8 cellular contexts compared by ENCODE assay signal in the genomic region with DNA sequence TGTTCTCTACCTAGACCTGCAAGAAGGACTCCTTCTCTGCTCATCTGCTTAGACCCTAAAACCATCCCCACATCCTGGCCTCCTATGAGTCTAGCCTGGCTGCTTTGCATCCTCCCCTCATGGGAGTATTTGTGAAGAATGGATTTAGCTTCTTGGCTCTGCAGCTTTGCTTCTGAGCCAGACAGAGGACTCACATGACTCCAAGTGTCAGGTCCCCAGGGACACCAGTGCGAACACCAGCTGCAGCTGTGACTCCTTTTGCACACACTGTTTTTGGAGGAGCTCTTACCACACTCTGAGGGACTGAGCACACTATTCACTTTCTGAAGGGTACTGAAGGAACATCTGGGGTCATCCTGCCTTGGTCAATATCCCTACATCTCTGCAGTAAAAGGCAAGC.
DNase-seq lines count a peak whose midpoint lies in the region; ATAC-seq, FAIRE-seq and TF ChIP-seq lines count a peak whose summit lies in the region.

No MANE protein-coding gene starts in this region.

- H3K27ac Mint-ChIP-seq in activated B cell treated with CpG ODN at 0.5 μM for 24 hours (peak overlapping the region; percentile 90), natural killer cell (no peak overlapping the region)

- CTCF ChIA-PET in A673 (lab: Charles Lee): no interaction called here
- CTCF ChIA-PET in activated B cell treated with CpG ODN at 0.5 μM for 24 hours (lab: Charles Lee): interaction anchor here (0.6 to 2.9 kb wide), 19 partner anchors 9 to 148 kb away, joined by 3 to 61 read pairs (median 4); no protein-coding TSS in a partner anchor
- CTCF ChIA-PET in HEK293T (lab: Yijun Ruan, JAX): no interaction called here

- H3K27me3 ChIP-seq in A673 (replicated peaks; ENCODE audit: insufficient read depth, low read depth, low read length, poor library complexity): no peaks in the 10 kb centered on the region
- H3K27me3 ChIP-seq in pancreas: no peaks in the 10 kb centered on the region

- no peak for TF ChIP-seq CTCF in A673 (conservative IDR thresholded peaks at IDR 0.05; ENCODE audit: low read depth, low read length)
- TF ChIP-seq CTCF in activated B cell treated with CpG ODN at 0.5 μM for 24 hours (IDR thresholded peaks at IDR 0.05): no peak
- no peak for TF ChIP-seq CTCF in pancreas (IDR thresholded peaks at IDR 0.05)
- no peak for TF ChIP-seq CTCF in natural killer cell (IDR thresholded peaks at IDR 0.05)

- H3K27me3 Mint-ChIP-seq in activated B cell treated with CpG ODN at 0.5 μM for 24 hours (no peaks in the 10 kb centered on the region), natural killer cell (ENCODE audit: low read depth in 2 of 2) (peaks cover 0 to 3% of the 10 kb centered on the region in 2 donors)

- H3K36me3 Mint-ChIP-seq in activated B cell treated with CpG ODN at 0.5 μM for 24 hours (ENCODE audit: low read depth) (no peaks in the 10 kb centered on the region), natural killer cell (no peaks in the 10 kb centered on the region)

- H3K4me1 ChIP-seq in A673 (ENCODE audit: insufficient read depth, low read length, poor library complexity, severe bottlenecking) (peaks cover 14% of the 10 kb centered on the region), pancreas (no peaks in the 10 kb centered on the region)

- BruUV-seq in A673 (replicated peaks; lab: Mats Ljungman, UMichigan): no TSS peak

- H3K27ac ChIP-seq in A673 (ENCODE audit: low read depth, low read length, poor library complexity, severe bottlenecking) (no peak overlapping the region), pancreas (no peak overlapping the region)

- H3K4me3 ChIP-seq in A673 (ENCODE audit: low read depth, low read length, poor library complexity, severe bottlenecking) (no peak overlapping the region), pancreas (no peak overlapping the region)

- WGBS in pancreas, 2 donors: 61 to 66% methylated on average over 1 of the region's 1 CpG

- ATAC-seq in HG03139 (IDR thresholded peaks at IDR 0.05; ENCODE audit: unreplicated experiment): peak; percentile 77
- ATAC-seq in activated B cell treated with CpG ODN at 0.5 μM for 24 hours (ENCODE audit: low read depth): peak; percentile 86
- ATAC-seq in pancreas: peak in 3 of 4 donors; percentile 39 to 59 (median 46)
- no peak for ATAC-seq in SK-N-SH treated with all-trans-retinoic acid at 6 μM for 48 hours
- ATAC-seq in natural killer cell: no peak

- no peaks in the 10 kb centered on the region for H3K36me3 ChIP-seq in A673 (ENCODE audit: insufficient read depth, low read length, poor library complexity, severe bottlenecking)
- no peaks in the 10 kb centered on the region for H3K36me3 ChIP-seq in pancreas

- intact Hi-C loops in A673 (cut with micrococcal nuclease; ENCODE audit: unreplicated experiment): no loop called here
- intact Hi-C loops in activated B cell treated with CpG ODN at 0.5 μM for 24 hours (cut with micrococcal nuclease): loop anchor here (1.0 kb wide), 8 partner anchors 9 to 149 kb away; no protein-coding TSS in a partner anchor
- intact Hi-C loops in pancreas (cut with DNase I): no loop called here
- intact Hi-C loops in natural killer cell (cut with micrococcal nuclease): no loop called here

- FAIRE-seq in GM19239 (lab: Jason Lieb, UNC) (peak; percentile 100), pancreas (lab: Jason Lieb, UNC) (no peak)

- H3K9me3 ChIP-seq in A673 (ENCODE audit: low read depth, low read length, poor library complexity, severe bottlenecking): no peaks in the 10 kb centered on the region
- H3K9me3 ChIP-seq in pancreas: no peaks in the 10 kb centered on the region

- peak; percentile 86 for DNase-seq in A673 (ENCODE audit: low spot score)
- DNase-seq in GM19239 (ENCODE audit: insufficient read length, low spot score): peak; percentile 71
- peak; percentile 65 for DNase-seq in activated B cell treated with CpG ODN at 0.5 μM for 24 hours
- DNase-seq in pancreas: peak in 2 of 6 donors; percentile 14 to 29
- DNase-seq in HEK293T (ENCODE audit: extremely low spot score): no peak
- no peak for DNase-seq in natural killer cell

- H3K9me3 Mint-ChIP-seq in activated B cell treated with CpG ODN at 0.5 μM for 24 hours (peaks cover 2% of the 10 kb centered on the region), natural killer cell (no peaks in the 10 kb centered on the region)

- H3K4me1 Mint-ChIP-seq in activated B cell treated with CpG ODN at 0.5 μM for 24 hours (peaks cover 67% of the 10 kb centered on the region), natural killer cell (no peaks in the 10 kb centered on the region)

- POLR2A ChIA-PET in A673 (lab: Charles Lee; ENCODE audit: low non-redundant PET): interaction anchor here (0.6 kb wide), 1 partner anchor 584 kb away, joined by 3 read pairs; no protein-coding TSS in a partner anchor
- POLR2A ChIA-PET in activated B cell treated with CpG ODN at 0.5 μM for 24 hours (lab: Charles Lee): interaction anchor here (0.6 to 3.6 kb wide), 29 partner anchors 8 to 148 kb away, joined by 3 to 156 read pairs (median 6); no protein-coding TSS in a partner anchor
- POLR2A ChIA-PET in HEK293T (lab: Yijun Ruan, JAX): no interaction called here

- H3K4me3 Mint-ChIP-seq in activated B cell treated with CpG ODN at 0.5 μM for 24 hours (peak overlapping the region; percentile 72), natural killer cell (no peak overlapping the region)

TF ChIP-seq in SK-N-SH treated with all-trans-retinoic acid at 6 μM for 48 hours, 23 proteins besides CTCF, POLR2A, EP300 and RAD21 (continues in another document):
- TF ChIP-seq OSR1 (CRISPR knock-in tag; IDR thresholded peaks at IDR 0.05): no peak
- TF ChIP-seq TOX (CRISPR knock-in tag; IDR thresholded peaks at IDR 0.05; ENCODE audit: borderline replicate concordance): no peak
- no peak for TF ChIP-seq RARB (CRISPR knock-in tag; IDR thresholded peaks at IDR 0.05)
- no peak for TF ChIP-seq ISL1 (CRISPR knock-in tag; IDR thresholded peaks at IDR 0.05)
- TF ChIP-seq CSDC2 (CRISPR knock-in tag; IDR thresholded peaks at IDR 0.05): no peak
- TF ChIP-seq ZNF8 (CRISPR knock-in tag; IDR thresholded peaks at IDR 0.05): no peak
- TF ChIP-seq PPARA (CRISPR knock-in tag; IDR thresholded peaks at IDR 0.05; ENCODE audit: borderline replicate concordance): no peak
- TF ChIP-seq, protein P1, sequence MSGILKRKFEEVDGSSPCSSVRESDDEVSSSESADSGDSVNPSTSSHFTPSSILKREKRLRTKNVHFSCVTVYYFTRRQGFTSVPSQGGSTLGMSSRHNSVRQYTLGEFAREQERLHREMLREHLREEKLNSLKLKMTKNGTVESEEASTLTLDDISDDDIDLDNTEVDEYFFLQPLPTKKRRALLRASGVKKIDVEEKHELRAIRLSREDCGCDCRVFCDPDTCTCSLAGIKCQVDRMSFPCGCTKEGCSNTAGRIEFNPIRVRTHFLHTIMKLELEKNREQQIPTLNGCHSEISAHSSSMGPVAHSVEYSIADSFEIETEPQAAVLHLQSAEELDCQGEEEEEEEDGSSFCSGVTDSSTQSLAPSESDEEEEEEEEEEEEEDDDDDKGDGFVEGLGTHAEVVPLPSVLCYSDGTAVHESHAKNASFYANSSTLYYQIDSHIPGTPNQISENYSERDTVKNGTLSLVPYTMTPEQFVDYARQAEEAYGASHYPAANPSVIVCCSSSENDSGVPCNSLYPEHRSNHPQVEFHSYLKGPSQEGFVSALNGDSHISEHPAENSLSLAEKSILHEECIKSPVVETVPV (CRISPR knock-in tag; IDR thresholded peaks at IDR 0.05): no peak

TF ChIP-seq in HEK293T, 16 proteins besides CTCF, POLR2A, EP300 and RAD21:
- TF ChIP-seq, protein P2, sequence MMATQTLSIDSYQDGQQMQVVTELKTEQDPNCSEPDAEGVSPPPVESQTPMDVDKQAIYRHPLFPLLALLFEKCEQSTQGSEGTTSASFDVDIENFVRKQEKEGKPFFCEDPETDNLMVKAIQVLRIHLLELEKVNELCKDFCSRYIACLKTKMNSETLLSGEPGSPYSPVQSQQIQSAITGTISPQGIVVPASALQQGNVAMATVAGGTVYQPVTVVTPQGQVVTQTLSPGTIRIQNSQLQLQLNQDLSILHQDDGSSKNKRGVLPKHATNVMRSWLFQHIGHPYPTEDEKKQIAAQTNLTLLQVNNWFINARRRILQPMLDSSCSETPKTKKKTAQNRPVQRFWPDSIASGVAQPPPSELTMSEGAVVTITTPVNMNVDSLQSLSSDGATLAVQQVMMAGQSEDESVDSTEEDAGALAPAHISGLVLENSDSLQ (IDR thresholded peaks at IDR 0.05): no peak
- no peak for TF ChIP-seq TARDBP (IDR thresholded peaks at IDR 0.05)
- no peak for TF ChIP-seq L3MBTL2 (conservative IDR thresholded peaks at IDR 0.05)
- no peak for TF ChIP-seq NFRKB (IDR thresholded peaks at IDR 0.05)
- no peak for TF ChIP-seq CTBP1 (IDR thresholded peaks at IDR 0.05; ENCODE audit: borderline replicate concordance)
- no peak for TF ChIP-seq FOXM1 (IDR thresholded peaks at IDR 0.05; ENCODE audit: borderline replicate concordance)
- TF ChIP-seq BHLHE40 (IDR thresholded peaks at IDR 0.05; ENCODE audit: borderline replicate concordance): no peak
- TF ChIP-seq ZNF384 (IDR thresholded peaks at IDR 0.05): no peak
- no peak for TF ChIP-seq FOXK2 (IDR thresholded peaks at IDR 0.05)
- TF ChIP-seq ARNT (IDR thresholded peaks at IDR 0.05): no peak
- TF ChIP-seq FOXA1 (IDR thresholded peaks at IDR 0.05): no peak
- no peak for TF ChIP-seq SP1 (IDR thresholded peaks at IDR 0.05)
- TF ChIP-seq HDGF (IDR thresholded peaks at IDR 0.05; ENCODE audit: borderline replicate concordance): no peak

Comparison
In these comparisons a context has a peak if more than half of its experiments do, and no peak if none do; other contexts are left out.
1. DNase-seq: peak in A673 (single experiment), GM19239 (single experiment) and activated B cell treated with CpG ODN at 0.5 μM for 24 hours (single experiment); none in HEK293T (single experiment) and natural killer cell (single experiment).
2. ATAC-seq: peak in HG03139 (single experiment), activated B cell treated with CpG ODN at 0.5 μM for 24 hours (single experiment) and pancreas (3 of 4); none in SK-N-SH treated with all-trans-retinoic acid at 6 μM for 48 hours (single experiment) and natural killer cell (0 of 3).